In genomic region chr18:76457957-76458356, GRCh38 we compare ENCODE assay signal across 16 cellular contexts. TPM values are rescaled to one million over a fixed set of nuclear protein-coding genes. Genes with fewer than 3 reads are reported as not detected.
DNase-seq lines count a peak whose midpoint lies in the region; ATAC-seq, FAIRE-seq and TF ChIP-seq lines count a peak whose summit lies in the region.
"Had no signal": no experiment of that assay in that cellular context is flagged by ENCODE, and none has a peak within 500 bp of the region (broad histone marks: within the 10 kb centered on the region; RNA-seq: fewer than 3 reads in every experiment).

No MANE protein-coding gene starts in this region.

- H3K4me1 ChIP-seq in BLaER1, result peaks cover 85% of the 10 kb centered on the region
- H3K4me1 ChIP-seq in keratinocyte (ENCODE audit: control insufficient read depth, extremely low read depth, insufficient read depth, low read length), result peaks cover 23% of the 10 kb centered on the region
- H3K4me1 ChIP-seq in psoas muscle, result peaks cover 65% of the 10 kb centered on the region
- H3K4me1 ChIP-seq in mucosa of descending colon (ENCODE audit: low read depth), result no peaks in the 10 kb centered on the region

- dilution Hi-C loops in keratinocyte (cut with MboI; ENCODE audit: extremely low pct_ligation_motif_present, low sequenced_read_pairs), result no loop called here

- no peaks in the 10 kb centered on the region for H3K9me1 ChIP-seq in keratinocyte (ENCODE audit: control insufficient read depth, extremely low read depth, insufficient read depth, low read length)

- H4K20me1 ChIP-seq in BLaER1 (peaks cover 100% of the 10 kb centered on the region), keratinocyte (ENCODE audit: control insufficient read depth, extremely low read depth, insufficient read depth, low read length) (no peaks in the 10 kb centered on the region)

- H3K79me2 ChIP-seq in keratinocyte (ENCODE audit: control insufficient read depth, insufficient read depth, low read length), result peaks cover 69% of the 10 kb centered on the region

- POLR2A ChIA-PET in naive thymus-derived CD8-positive, alpha-beta T cell (lab: Charles Lee), result no interaction called here

- H3K27me3 ChIP-seq in BLaER1 (no peaks in the 10 kb centered on the region), keratinocyte (ENCODE audit: control insufficient read depth, extremely low read depth, insufficient read depth, low read length) (no peaks in the 10 kb centered on the region), psoas muscle (ENCODE audit: insufficient read depth in 3 of 3, low read length in 2 of 3) (no peaks in the 10 kb centered on the region), WERI-Rb-1 (ENCODE audit: insufficient read depth, low read depth, severe bottlenecking) (no peaks in the 10 kb centered on the region)

- H3K27ac Mint-ChIP-seq in naive thymus-derived CD8-positive, alpha-beta T cell, result peak overlapping the region in 1 of 10 donors; percentile 27

- H3K36me3 ChIP-seq in BLaER1 (peaks cover 47% of the 10 kb centered on the region), keratinocyte (ENCODE audit: control insufficient read depth in 2 of 2, extremely low read depth in 1 of 2, insufficient read depth in 2 of 2, low read length in 2 of 2) (peaks cover 4 to 6% of the 10 kb centered on the region in 2 experiments), psoas muscle (ENCODE audit: insufficient read depth in 1 of 2, low read depth in 1 of 2) (no peaks in the 10 kb centered on the region), WERI-Rb-1 (peaks cover 33% of the 10 kb centered on the region), mucosa of descending colon (ENCODE audit: low read depth) (no peaks in the 10 kb centered on the region)

- FAIRE-seq in keratinocyte (lab: Jason Lieb, UNC), result peak; percentile 55
- FAIRE-seq: H54 had no signal

- H3K4me2 ChIP-seq in BLaER1, result peak overlapping the region; percentile 59
- peak overlapping the region; percentile 11 for H3K4me2 ChIP-seq in keratinocyte (ENCODE audit: control insufficient read depth, extremely low read depth, insufficient read depth, low read depth, low read length)

- no peak overlapping the region for H3K4me3 ChIP-seq in BLaER1
- no peak overlapping the region for H3K4me3 ChIP-seq in keratinocyte (ENCODE audit: control insufficient read depth in 2 of 3, extremely low read depth in 1 of 3, insufficient read depth in 2 of 3, low read depth in 1 of 3, low read length in 3 of 3)
- no peak overlapping the region for H3K4me3 ChIP-seq in psoas muscle
- no peak overlapping the region for H3K4me3 ChIP-seq in WERI-Rb-1 (ENCODE audit: low read depth, low read length)
- no peak overlapping the region for H3K4me3 ChIP-seq in mucosa of descending colon

- no peaks in the 10 kb centered on the region for H3K27me3 Mint-ChIP-seq in naive thymus-derived CD8-positive, alpha-beta T cell

- DNase-seq in NCI-H146 (lab: John Stamatoyannopoulos, UW) (peak; percentile 46), keratinocyte (ENCODE audit: low read depth, low spot score) (no peak), psoas muscle (no peak), NCI-H1417 (lab: John Stamatoyannopoulos, UW) (no peak), WERI-Rb-1 (no peak), mucosa of descending colon (no peak)
- DNase-seq in naive thymus-derived CD8-positive, alpha-beta T cell, result no peak
- DNase-seq: 8988T, C1 segment of cervical spinal cord, Kasumi-1, NCI-H1105 treated with DMSO at 0.1 percent for 48 hours, NCI-H2227 treated with DMSO at 0.1 percent for 48 hours, NCI-H526, OCI-M1 had no signal

- H3K9ac ChIP-seq in BLaER1 (0 out of 2 replicates have a peak overlapping the region, but pooled peaks have one; percentile 20), keratinocyte (ENCODE audit: control insufficient read depth, extremely low read depth, insufficient read depth, low read length) (no peak overlapping the region)

- no peaks in the 10 kb centered on the region for H3K9me3 Mint-ChIP-seq in naive thymus-derived CD8-positive, alpha-beta T cell

- H3K4me1 Mint-ChIP-seq in naive thymus-derived CD8-positive, alpha-beta T cell, result peaks cover 5 to 43% (median 35%) of the 10 kb centered on the region in 4 donors

- intact Hi-C loops in psoas muscle (cut with DNase I) (loop anchor here in 1 of 2 donors (5.0 kb wide), 1 partner anchor 34 kb away; no protein-coding TSS in a partner anchor), mucosa of descending colon (cut with DNase I, micrococcal nuclease) (no loop called here)

- H2AFZ ChIP-seq in keratinocyte (ENCODE audit: control insufficient read depth, low read length), result no peak overlapping the region

- H3K4me3 Mint-ChIP-seq in naive thymus-derived CD8-positive, alpha-beta T cell, result no peak overlapping the region

- 87 to 95% (median 90%) methylated on average over 9 of the region's 9 CpGs for WGBS in psoas muscle, 3 donors

- TF ChIP-seq CTCF in keratinocyte (optimal IDR thresholded peaks at IDR 0.05 in 1 of 3, IDR thresholded peaks at IDR 0.05 in 1 of 3, conservative IDR thresholded peaks at IDR 0.05 in 1 of 3; ENCODE audit: extremely low read depth in 1 of 3, insufficient read depth in 2 of 3, low read length in 3 of 3), result no peak
- TF ChIP-seq CTCF in psoas muscle (IDR thresholded peaks at IDR 0.05), result no peak
- TF ChIP-seq CTCF in WERI-Rb-1 (IDR thresholded peaks at IDR 0.05; ENCODE audit: low read depth, low read length), result no peak
- no peak for TF ChIP-seq CTCF in mucosa of descending colon (IDR thresholded peaks at IDR 0.05)

- H3K9me3 ChIP-seq in BLaER1, result no peaks in the 10 kb centered on the region
- no peaks in the 10 kb centered on the region for H3K9me3 ChIP-seq in keratinocyte (ENCODE audit: control insufficient read depth, low read depth, low read length)
- no peaks in the 10 kb centered on the region for H3K9me3 ChIP-seq in psoas muscle
- no peaks in the 10 kb centered on the region for H3K9me3 ChIP-seq in WERI-Rb-1 (ENCODE audit: severe bottlenecking)
- no peaks in the 10 kb centered on the region for H3K9me3 ChIP-seq in mucosa of descending colon

- H3K36me3 Mint-ChIP-seq in naive thymus-derived CD8-positive, alpha-beta T cell, result peaks cover 0 to 19% (median 0%) of the 10 kb centered on the region in 3 donors

- H3K27ac ChIP-seq in BLaER1 (peak overlapping the region; percentile 3; the same call in 1 of the 2 replicates), keratinocyte (ENCODE audit: control insufficient read depth, insufficient read depth, low read length) (no peak overlapping the region), psoas muscle (peak overlapping the region; percentile 93), WERI-Rb-1 (no peak overlapping the region)

- no peak for ATAC-seq in psoas muscle
- no peak for ATAC-seq in naive thymus-derived CD8-positive, alpha-beta T cell
- no peak for ATAC-seq in mucosa of descending colon

RNA-seq across cellular contexts. Expression of gene ZNF516, which starts 37.1 kb away (rescaled TPM):
- polyA plus RNA-seq in keratinocyte (7.4 to 9.3 TPM (median 9.2 TPM) in 3 replicates), psoas muscle (1 to 10 TPM; 2.4 to 8.1 (median 2.7) TPM)
- polyA plus RNA-seq in keratinocyte (2011; ENCODE audit: low read depth), result 5.9 TPM
- polyA plus RNA-seq in keratinocyte (2011; cell fraction: cytosol; rRNA removed), result 5.2 and 5.6 TPM in 2 replicates
- 27.0 and 30.5 TPM in 2 replicates for polyA plus RNA-seq in keratinocyte (2011; cell fraction: nucleus; rRNA removed)
- 14.0 and 14.2 TPM in 2 replicates for polyA plus RNA-seq in keratinocyte (2012; ENCODE audit: low replicate concordance)
- 11.8 to 25.9 TPM (median 20.6 TPM) in 3 replicates for polyA minus RNA-seq in keratinocyte
- 16.7 TPM for polyA minus RNA-seq in keratinocyte (2011; cell fraction: cytosol; rRNA and poly(A)+ RNA removed)
- 30.6 and 40.4 TPM in 2 replicates for polyA minus RNA-seq in keratinocyte (2011; cell fraction: nucleus; rRNA and poly(A)+ RNA removed)
- total RNA-seq in psoas muscle (10 to 100 TPM in 3 of 4 donors, 1 to 10 TPM in 1; 9.6 to 20.6 (median 17.2) TPM), mucosa of descending colon (10 to 100 TPM; 22.0 to 47.9 (median 23.2) TPM)
- 10 to 100 TPM; 25.7 to 27.2 TPM for total RNA-seq in naive thymus-derived CD8-positive, alpha-beta T cell
- 1 to 10 TPM in 2 of 3 donors, under 1 TPM in 1; 0.80 to 5.8 (median 1.8) TPM for polyA plus RNA-seq in naive thymus-derived CD8-positive, alpha-beta T cell

Comparison
In these comparisons a context has a peak if more than half of its experiments do, and no peak if none do; other contexts are left out.
1. H3K27ac ChIP-seq: peak in BLaER1 (single experiment) and psoas muscle (single experiment); none in keratinocyte (single experiment) and WERI-Rb-1 (single experiment).